8 cellular contexts compared by ENCODE assay signal in the genomic region with DNA sequence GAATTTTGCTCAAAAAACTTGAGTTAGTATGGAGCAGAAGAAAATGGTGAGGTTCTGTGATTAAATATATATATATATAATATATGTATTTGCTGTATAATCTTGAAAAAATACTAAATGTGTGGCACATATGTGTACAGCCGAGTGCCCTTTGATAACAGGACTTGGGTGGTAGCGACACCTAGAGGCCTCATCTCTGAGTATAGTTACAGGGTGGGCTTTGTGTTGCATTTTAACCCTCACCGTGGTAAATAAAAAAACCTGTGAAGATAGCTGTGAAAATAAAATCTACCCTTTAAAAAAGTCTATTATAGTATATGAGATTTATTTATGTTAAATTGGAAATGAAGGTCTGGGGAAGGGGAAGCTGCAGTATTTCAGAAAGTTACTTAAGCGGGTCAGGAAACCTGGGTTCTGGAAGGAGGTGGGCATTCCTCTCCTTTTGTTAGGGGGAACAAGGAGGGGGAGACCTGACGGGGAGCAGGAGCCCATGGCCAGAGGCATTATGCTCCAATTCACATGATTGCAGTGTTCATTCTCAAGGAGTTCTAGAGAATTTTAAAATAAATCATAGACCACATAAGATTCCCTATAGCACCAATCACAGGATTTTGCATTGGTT.
A peak's percentile ranks its signal among the peaks of the same experiment; 100 is the strongest.
DNase-seq lines count a peak whose midpoint lies in the region; ATAC-seq and TF ChIP-seq lines count a peak whose summit lies in the region.

No MANE protein-coding gene starts in this region.

- no peaks in the 10 kb centered on the region for H3K9me3 Mint-ChIP-seq in activated naive CD4-positive, alpha-beta T cell treated with anti-CD3 and anti-CD28 coated beads, Interleukin-2, amount 50 U/mL, for 72 hours

- H3K27me3 ChIP-seq in left ventricle myocardium inferior (ENCODE audit: low read depth) = no peaks in the 10 kb centered on the region

- H3K27ac ChIP-seq in left ventricle myocardium inferior (replicated peaks) = no peak overlapping the region

- DNase-seq in AG09309 (ENCODE audit: low read depth) (no peak), GM13976 (ENCODE audit: low spot score) (peak; percentile 16), OCI-M1 (lab: John Stamatoyannopoulos, UW) (peak; percentile 76), left ventricle myocardium inferior (peak; percentile 16), OCI-M2 (lab: John Stamatoyannopoulos, UW; ENCODE audit: unreplicated experiment) (no peak)
- peak in 1 of 2 donors; percentile 49 for DNase-seq in activated naive CD4-positive, alpha-beta T cell treated with anti-CD3 and anti-CD28 coated beads, Interleukin-2, amount 50 U/mL, for 72 hours (ENCODE audit: low spot score in 2 of 2)
- DNase-seq in stimulated activated CD4-positive, alpha-beta T cell treated with anti-CD3 and anti-CD28 coated beads, Interleukin-15, amount 100 ng/mL, for 24 hours = peak; percentile 56

- H3K9me3 ChIP-seq in left ventricle myocardium inferior (replicated peaks) = no peaks in the 10 kb centered on the region

- no peak overlapping the region for H3K4me3 ChIP-seq in AG09309 (ENCODE audit: control insufficient read depth, low read depth, low read length)
- no peak overlapping the region for H3K4me3 ChIP-seq in left ventricle myocardium inferior

- no peak overlapping the region for H3K27ac Mint-ChIP-seq in activated naive CD4-positive, alpha-beta T cell treated with anti-CD3 and anti-CD28 coated beads, Interleukin-2, amount 50 U/mL, for 72 hours

- peak; percentile 67 for ATAC-seq in HG03175 (IDR thresholded peaks at IDR 0.05; ENCODE audit: unreplicated experiment)
- ATAC-seq in activated naive CD4-positive, alpha-beta T cell treated with anti-CD3 and anti-CD28 coated beads, Interleukin-2, amount 50 U/mL, for 72 hours = peak; percentile 44 to 77

- peak; percentile 61 for TF ChIP-seq CTCF in AG09309 (IDR thresholded peaks at IDR 0.05; ENCODE audit: control insufficient read depth, insufficient read depth, low read depth, low read length, missing control alignments)
- peak; percentile 57 for TF ChIP-seq CTCF in GM13976 (IDR thresholded peaks at IDR 0.05; ENCODE audit: borderline replicate concordance, control extremely low read depth, extremely low read depth, insufficient read depth, missing control alignments)
- TF ChIP-seq CTCF in left ventricle myocardium inferior (IDR thresholded peaks at IDR 0.05; ENCODE audit: borderline replicate concordance) = peak; percentile 79

- H3K36me3 ChIP-seq in left ventricle myocardium inferior = no peaks in the 10 kb centered on the region

- peaks cover 14% of the 10 kb centered on the region for H3K4me1 ChIP-seq in left ventricle myocardium inferior

- intact Hi-C loops in left ventricle myocardium inferior (cut with micrococcal nuclease) = loop anchor here (5.0 kb wide), 1 partner anchor 142 kb away; no protein-coding TSS in a partner anchor

- H3K36me3 Mint-ChIP-seq in activated naive CD4-positive, alpha-beta T cell treated with anti-CD3 and anti-CD28 coated beads, Interleukin-2, amount 50 U/mL, for 72 hours = no peaks in the 10 kb centered on the region

- in situ Hi-C loops in GM13976 (cut with MboI; ENCODE audit: low sequenced_read_pairs, unreplicated experiment) = no loop called here

Comparison
In these comparisons a context has a peak if more than half of its experiments do, and no peak if none do; other contexts are left out.
1. DNase-seq: peak in GM13976 (single experiment), OCI-M1 (single experiment), left ventricle myocardium inferior (single experiment) and stimulated activated CD4-positive, alpha-beta T cell treated with anti-CD3 and anti-CD28 coated beads, Interleukin-15, amount 100 ng/mL, for 24 hours (single experiment); none in AG09309 (single experiment) and OCI-M2 (single experiment).
2. Peak in every context shown above with its lines, with median percentiles within 50 percentile points of each other: CTCF ChIP-seq.